In the genomic region with DNA sequence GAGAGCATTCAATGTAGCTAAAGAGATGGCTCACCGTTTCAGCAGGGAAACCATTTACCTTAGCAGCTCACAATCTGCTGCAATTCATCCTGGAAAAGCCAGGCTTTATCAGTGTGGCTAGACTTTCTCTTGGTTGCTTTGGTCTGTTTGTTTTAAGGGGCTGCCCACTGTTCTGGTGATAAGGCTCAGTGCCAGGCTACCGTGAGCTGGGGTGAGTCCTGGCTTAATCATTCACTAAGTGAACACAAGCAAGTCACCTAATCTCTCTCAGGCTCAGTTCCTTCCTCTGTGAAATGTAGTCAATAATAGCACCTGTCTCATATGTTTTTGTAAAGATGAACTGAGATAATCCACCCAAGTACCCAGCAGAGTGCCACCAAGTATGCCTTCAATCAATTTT, we compare ENCODE assay signal across 24 cellular contexts.
"Had no signal": no experiment of that assay in that cellular context is flagged by ENCODE, and none has a peak within 500 bp of the region (broad histone marks: within the 10 kb centered on the region; RNA-seq: fewer than 3 reads in every experiment).

No MANE protein-coding gene starts in this region.

- H3K4me1 Mint-ChIP-seq: central memory CD8-positive, alpha-beta T cell; nephron had no signal

- H3K36me3 Mint-ChIP-seq: activated naive CD8-positive, alpha-beta T cell had no signal

- H3K27ac ChIP-seq: adrenal gland, ascending aorta, esophagus squamous epithelium, gastrocnemius medialis, left lung, sigmoid colon, upper lobe of right lung had no signal

- H3K36me3 ChIP-seq: adrenal gland, ascending aorta, esophagus squamous epithelium, gastrocnemius medialis, left lung, sigmoid colon, upper lobe of right lung had no signal

- H3K27me3 ChIP-seq: adrenal gland, ascending aorta, esophagus squamous epithelium, gastrocnemius medialis, sigmoid colon, upper lobe of right lung had no signal

- H3K9me3 ChIP-seq: adrenal gland, ascending aorta, gastrocnemius medialis, sigmoid colon, upper lobe of right lung had no signal

- H3K4me3 Mint-ChIP-seq: activated naive CD8-positive, alpha-beta T cell; activated T-cell treated with anti-CD3 and anti-CD28 coated beads, Interleukin-2, amount 50 U/mL, for 24 hours; central memory CD8-positive, alpha-beta T cell had no signal

- H3K4me1 ChIP-seq: adrenal gland, ascending aorta, esophagus squamous epithelium, gastrocnemius medialis, left lung, sigmoid colon, upper lobe of right lung had no signal

- ATAC-seq: gastrocnemius medialis, left lung, upper lobe of right lung had no signal

- H3K9me3 Mint-ChIP-seq: central memory CD8-positive, alpha-beta T cell had no signal

- DNase-seq: activated CD4-positive, alpha-beta T cell treated with anti-CD3 and anti-CD28 coated beads for 1 hour; activated CD4-positive, alpha-beta T cell treated with anti-CD3 and anti-CD28 coated beads, Interleukin-2, amount 50 U/mL, for 1 hour; activated naive CD4-positive, alpha-beta T cell; activated T-cell treated with anti-CD3 and anti-CD28 coated beads, Interleukin-2, amount 50 U/mL, for 24 hours; adrenal gland; esophagus squamous epithelium; gastrocnemius medialis; hypothalamus; left lung; mammary epithelial cell; midbrain; nucleus accumbens; sigmoid colon; stimulated activated CD4-positive, alpha-beta T cell treated with anti-CD3 and anti-CD28 coated beads, Interleukin-4, amount 100 ng/mL, for 24 hours; stimulated activated naive CD4-positive, alpha-beta T cell treated with Interleukin-2 at 50 U/mL for 16 hours; T-helper 1 cell; upper lobe of right lung had no signal

- H3K4me3 ChIP-seq: adrenal gland, ascending aorta, esophagus squamous epithelium, gastrocnemius medialis, left lung, sigmoid colon, upper lobe of right lung had no signal

- FAIRE-seq: colon, keratinocyte had no signal

- H3K27ac Mint-ChIP-seq: activated naive CD8-positive, alpha-beta T cell; activated T-cell treated with anti-CD3 and anti-CD28 coated beads, Interleukin-2, amount 50 U/mL, for 24 hours; activated T-helper 2 cell treated with anti-CD3 and anti-CD28 coated beads, Interferon-gamma antibody, Interleukin-2, Interleukin-4, amounts not matched to agents 10 μg/mL and 5 μg/mL and 100 μg/mL, durations not matched to agents 14 hours and 24 hours and 36 hours; nephron had no signal
